ENCODE assay signal across 8 cellular contexts in the genomic region with DNA sequence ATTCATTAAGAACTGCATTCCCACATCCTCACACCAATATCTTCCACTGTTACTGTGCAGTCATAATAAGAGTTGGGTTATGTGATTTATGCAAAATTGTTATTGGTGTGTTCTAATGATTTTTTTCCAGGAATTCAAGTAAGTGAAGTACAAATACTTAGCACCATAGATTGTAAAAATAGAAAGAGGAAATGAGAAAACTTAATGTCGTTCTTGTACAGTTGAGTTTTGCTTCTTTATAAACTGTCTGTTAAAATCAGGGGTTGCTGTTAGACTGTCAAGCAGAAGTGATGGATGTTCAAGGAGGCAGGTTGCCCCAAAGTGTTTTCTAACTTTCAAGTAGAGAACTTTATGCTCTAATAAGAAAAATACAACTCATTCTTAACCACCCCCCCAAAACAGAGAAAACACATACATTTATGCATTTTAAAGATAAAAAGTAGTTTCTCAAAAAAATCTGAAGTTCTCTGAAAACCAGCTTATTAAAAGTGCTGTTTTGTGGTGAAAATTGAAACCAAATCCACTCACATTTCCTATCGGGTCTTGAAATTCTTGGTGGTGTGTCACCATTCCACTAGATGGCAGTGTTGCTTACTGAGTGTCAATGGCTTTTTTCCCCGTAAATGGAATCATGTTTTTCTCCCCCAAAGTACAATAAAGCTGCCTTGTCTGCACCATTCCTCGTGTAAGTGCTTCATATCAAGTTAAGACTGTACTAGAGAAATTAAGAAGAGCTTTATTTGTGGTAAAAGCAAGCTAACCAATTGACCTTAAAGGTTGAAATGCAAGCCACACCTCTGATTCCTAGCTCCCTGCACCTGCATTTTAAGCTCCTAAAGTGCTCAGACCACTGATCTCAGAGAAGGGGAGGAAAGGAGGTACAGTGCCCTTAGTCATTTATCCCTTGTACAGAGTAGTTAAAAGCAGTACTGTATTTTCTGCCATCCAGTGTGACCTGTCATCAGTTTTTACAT. TPM values are rescaled to one million over a fixed set of nuclear protein-coding genes. Genes with fewer than 3 reads are reported as not detected.
A peak's percentile ranks its signal among the peaks of the same experiment; 100 is the strongest.
DNase-seq lines count a peak whose midpoint lies in the region; ATAC-seq, FAIRE-seq and TF ChIP-seq lines count a peak whose summit lies in the region.

No MANE protein-coding gene starts in this region.

- peaks cover 20% of the 10 kb centered on the region for H3K36me3 Mint-ChIP-seq in T-helper 2 cell treated with Interferon-gamma antibody and Interleukin-4, amounts not matched to agents 5 μg/mL and 100 μg/mL, for 36 hours (ENCODE audit: low read depth)
- peaks cover 33% of the 10 kb centered on the region for H3K36me3 Mint-ChIP-seq in nephron (ENCODE audit: low read depth)

- DNase-seq in AML-193 (lab: John Stamatoyannopoulos, UW) (peak; percentile 40 to 41), GM04504 (ENCODE audit: low read depth) (peak; percentile 30), M059J (ENCODE audit: low read depth) (peak; percentile 62)
- peak; percentile 22 for DNase-seq in T-helper 2 cell treated with Interferon-gamma antibody and Interleukin-4, amounts not matched to agents 5 μg/mL and 100 μg/mL, for 36 hours (ENCODE audit: low spot score)

- TF ChIP-seq CTCF in nephron (IDR thresholded peaks at IDR 0.05; ENCODE audit: unreplicated experiment in 3 of 3): peak; percentile 73 to 87 (median 81)

- FAIRE-seq in endometrium (lab: Jason Lieb, UNC): peak; percentile 35

- H3K4me3 Mint-ChIP-seq in T-helper 2 cell treated with Interferon-gamma antibody and Interleukin-4, amounts not matched to agents 5 μg/mL and 100 μg/mL, for 36 hours: peak overlapping the region; percentile 65
- no peak overlapping the region for H3K4me3 Mint-ChIP-seq in nephron

- H3K27ac Mint-ChIP-seq in T-helper 2 cell treated with Interferon-gamma antibody and Interleukin-4, amounts not matched to agents 5 μg/mL and 100 μg/mL, for 36 hours: peak overlapping the region; percentile 66
- H3K27ac Mint-ChIP-seq in nephron: no peak overlapping the region

- ATAC-seq in HG02885 (IDR thresholded peaks at IDR 0.05; ENCODE audit: poor library complexity, unreplicated experiment) (no peak), HG03460 (IDR thresholded peaks at IDR 0.05; ENCODE audit: unreplicated experiment) (no peak)

- H3K27me3 Mint-ChIP-seq in T-helper 2 cell treated with Interferon-gamma antibody and Interleukin-4, amounts not matched to agents 5 μg/mL and 100 μg/mL, for 36 hours (ENCODE audit: low read depth): no peaks in the 10 kb centered on the region
- peaks cover 3% of the 10 kb centered on the region for H3K27me3 Mint-ChIP-seq in nephron (ENCODE audit: low read depth)

- no peaks in the 10 kb centered on the region for H3K9me3 Mint-ChIP-seq in T-helper 2 cell treated with Interferon-gamma antibody and Interleukin-4, amounts not matched to agents 5 μg/mL and 100 μg/mL, for 36 hours
- H3K9me3 Mint-ChIP-seq in nephron: no peaks in the 10 kb centered on the region

- H3K4me1 Mint-ChIP-seq in T-helper 2 cell treated with Interferon-gamma antibody and Interleukin-4, amounts not matched to agents 5 μg/mL and 100 μg/mL, for 36 hours (ENCODE audit: low read depth): peaks cover 30% of the 10 kb centered on the region
- peaks cover 4% of the 10 kb centered on the region for H3K4me1 Mint-ChIP-seq in nephron

RNA-seq across cellular contexts. Expression of gene IGSF6, which starts 4.7 kb away (rescaled TPM):
- not detected in 2 replicates for total RNA-seq in M059J (2014; rRNA removed; shearing (Covaris generic))

RNA-seq across cellular contexts. Expression of gene OTOA, which starts 6.7 kb away (rescaled TPM):
- total RNA-seq in M059J (2014; rRNA removed; shearing (Covaris generic)): not detected in 2 replicates

RNA-seq across cellular contexts. Expression of gene METTL9, which starts 57.7 kb away (rescaled TPM):
- 194 and 212 TPM in 2 replicates for total RNA-seq in M059J (2014; rRNA removed; shearing (Covaris generic))
